ENCODE assay signal across 15 cellular contexts in the genomic region with DNA sequence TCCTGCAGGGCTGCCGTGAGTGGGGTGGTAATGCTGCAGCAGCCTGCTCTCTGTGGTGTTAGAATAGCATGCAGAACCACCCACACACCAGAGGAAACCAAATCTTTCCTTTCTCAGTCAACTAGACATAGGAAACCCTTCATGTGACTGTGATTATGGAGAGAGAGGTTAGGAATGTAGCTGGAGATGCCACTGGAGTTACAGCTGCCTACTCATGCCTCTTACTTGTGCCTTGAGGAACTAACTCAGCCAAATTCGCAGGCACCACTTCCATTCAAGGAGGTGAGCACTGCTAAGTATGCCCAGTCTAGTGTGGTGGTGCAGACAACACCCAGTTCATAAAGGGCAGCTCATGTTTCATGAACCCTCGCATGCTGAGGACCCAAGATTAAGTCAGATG. TPM values are rescaled to one million over a fixed set of nuclear protein-coding genes. Genes with fewer than 3 reads are reported as not detected.
A peak's percentile ranks its signal among the peaks of the same experiment; 100 is the strongest.
DNase-seq lines count a peak whose midpoint lies in the region; ATAC-seq and TF ChIP-seq lines count a peak whose summit lies in the region.
"Had no signal": no experiment of that assay in that cellular context is flagged by ENCODE, and none has a peak within 500 bp of the region (broad histone marks: within the 10 kb centered on the region; RNA-seq: fewer than 3 reads in every experiment).

No MANE protein-coding gene starts in this region.

- peaks cover 5 to 7% of the 10 kb centered on the region in 2 experiments; a peak in 2 of 4 replicates for H3K4me1 ChIP-seq in SK-N-SH (ENCODE audit: control insufficient read depth in 1 of 2, insufficient read depth in 2 of 2, low read depth in 1 of 2, low read length in 1 of 2)
- H3K4me1 ChIP-seq in trophoblast cell (ENCODE audit: control insufficient read depth in 1 of 2, insufficient read depth in 2 of 2, low read length in 2 of 2), result peaks cover 11 to 17% of the 10 kb centered on the region in 2 experiments

- H3K79me2 ChIP-seq in SK-N-SH (ENCODE audit: insufficient read depth) (no peaks in the 10 kb centered on the region), trophoblast cell (ENCODE audit: control insufficient read depth, insufficient read depth, low read length, poor library complexity) (no peaks in the 10 kb centered on the region)

- CTCF ChIA-PET in BJ (lab: Yijun Ruan, JAX), result interaction anchor here (0.7 to 4.5 kb wide), 5 partner anchors 11 to 209 kb away, joined by 3 to 23 read pairs (median 6); no protein-coding TSS in a partner anchor
- CTCF ChIA-PET in SK-N-SH (lab: Yijun Ruan, JAX), result no interaction called here

- H3K4me2 ChIP-seq in SK-N-SH, result peak overlapping the region; percentile 58; the same call in 1 of the 2 replicates
- H3K4me2 ChIP-seq in trophoblast cell (ENCODE audit: low read length), result no peak overlapping the region

- ATAC-seq in activated T-helper 17 cell treated with anti-CD3 and anti-CD28 coated beads, Interleukin-2, amount 50 U/mL, for 72 hours (replicated peaks), result no peak
- ATAC-seq in GM21390 (IDR thresholded peaks at IDR 0.05; ENCODE audit: unreplicated experiment), result no peak
- ATAC-seq: activated CD4-positive, CD25-positive, alpha-beta regulatory T cell treated with anti-CD3 and anti-CD28 coated beads, Interleukin-2, amount 50 U/mL, for 24 hours; activated T-cell treated with anti-CD3 and anti-CD28 coated beads, Interleukin-2, amount 50 U/mL, for 72 hours; naive thymus-derived CD4-positive, alpha-beta T cell had no signal

- H3K4ac ChIP-seq in trophoblast cell (ENCODE audit: low read depth, low read length), result no peak overlapping the region

- peak overlapping the region; percentile 5 to 58; a peak in 2 of 4 replicates for H3K27ac ChIP-seq in SK-N-SH (ENCODE audit: low read depth in 2 of 2, low read length in 1 of 2)
- no peak overlapping the region for H3K27ac ChIP-seq in trophoblast cell (ENCODE audit: low read depth, low read length)
- H3K27ac ChIP-seq: C4-2B had no signal

- H3K9me3 Mint-ChIP-seq in activated T-helper 17 cell treated with anti-CD3 and anti-CD28 coated beads, Interleukin-2, amount 50 U/mL, for 72 hours, result no peaks in the 10 kb centered on the region
- H3K9me3 Mint-ChIP-seq: activated T-cell treated with anti-CD3 and anti-CD28 coated beads, Interleukin-2, amount 50 U/mL, for 72 hours; naive thymus-derived CD4-positive, alpha-beta T cell had no signal

- no peak overlapping the region for H3K9ac ChIP-seq in SK-N-SH
- no peak overlapping the region for H3K9ac ChIP-seq in trophoblast cell (ENCODE audit: low read length)

- no peaks in the 10 kb centered on the region for H3K36me3 Mint-ChIP-seq in activated T-helper 17 cell treated with anti-CD3 and anti-CD28 coated beads, Interleukin-2, amount 50 U/mL, for 72 hours (ENCODE audit: low read depth)
- H3K36me3 Mint-ChIP-seq: naive thymus-derived CD4-positive, alpha-beta T cell had no signal

- H3K9me2 ChIP-seq in SK-N-SH, result no peaks in the 10 kb centered on the region

- no peak overlapping the region for H4K8ac ChIP-seq in trophoblast cell (ENCODE audit: low read depth, low read length)

- no peak overlapping the region for H2BK12ac ChIP-seq in trophoblast cell (ENCODE audit: low read length)

- no peak overlapping the region for H3K23ac ChIP-seq in trophoblast cell (ENCODE audit: low read length)

- H3K9me3 ChIP-seq in SK-N-SH (no peaks in the 10 kb centered on the region), trophoblast cell (ENCODE audit: insufficient read depth, low read depth, low read length) (no peaks in the 10 kb centered on the region)

- H3K14ac ChIP-seq in trophoblast cell (ENCODE audit: low read length), result no peak overlapping the region

- no peaks in the 10 kb centered on the region for H3K4me1 Mint-ChIP-seq in activated T-helper 17 cell treated with anti-CD3 and anti-CD28 coated beads, Interleukin-2, amount 50 U/mL, for 72 hours

- H3K4me3 Mint-ChIP-seq in activated T-helper 17 cell treated with anti-CD3 and anti-CD28 coated beads, Interleukin-2, amount 50 U/mL, for 72 hours, result no peak overlapping the region
- H3K4me3 Mint-ChIP-seq: activated T-cell treated with anti-CD3 and anti-CD28 coated beads, Interleukin-2, amount 50 U/mL, for 72 hours; naive thymus-derived CD4-positive, alpha-beta T cell had no signal

- H3F3A ChIP-seq in SK-N-SH (replicated peaks; ENCODE audit: insufficient read depth), result no peaks in the 10 kb centered on the region

- H2BK5ac ChIP-seq in trophoblast cell (ENCODE audit: low read depth, low read length, poor library complexity), result no peak overlapping the region

- POLR2A ChIA-PET in BJ (lab: Charles Lee) (no interaction called here), SK-N-SH (lab: Yijun Ruan, JAX) (no interaction called here)

- no peaks in the 10 kb centered on the region for H4K20me1 ChIP-seq in SK-N-SH (ENCODE audit: insufficient read depth)

- H2AFZ ChIP-seq in SK-N-SH (ENCODE audit: low read depth), result no peak overlapping the region
- H2AFZ ChIP-seq in trophoblast cell (ENCODE audit: insufficient read depth, low read length, poor library complexity), result no peak overlapping the region

- TF ChIP-seq RAD21 in SK-N-SH (IDR thresholded peaks at IDR 0.05; ENCODE audit: low read length), result no peak

- DNase-seq in BJ (ENCODE audit: low read depth) (peak; percentile 39), SK-N-SH (no peak), fibroblast of peridontal ligament (ENCODE audit: extremely low read depth) (peak; percentile 80), trophoblast cell (peak in 1 of 2 donors; percentile 47), GOT3 (lab: John Stamatoyannopoulos, UW) (no peak)
- no peak for DNase-seq in activated T-cell treated with anti-CD3 and anti-CD28 coated beads, Interleukin-2, amount 50 U/mL, for 1 hour
- DNase-seq: activated T-cell treated with anti-CD3 and anti-CD28 coated beads, Interleukin-2, amount 50 U/mL, for 72 hours; Kasumi-1; naive thymus-derived CD4-positive, alpha-beta T cell; NCI-H2081; stimulated activated CD8-positive, alpha-beta memory T cell treated with anti-CD3 and anti-CD28 coated beads, Interleukin-4, amount 100 ng/mL, for 48 hours had no signal

- H2BK120ac ChIP-seq in trophoblast cell (ENCODE audit: insufficient read depth, low read length, poor library complexity), result no peak overlapping the region

- H3K27me3 ChIP-seq in BJ (ENCODE audit: control insufficient read depth, insufficient read depth, low read length) (no peaks in the 10 kb centered on the region; the same call in 1 of the 2 replicates), SK-N-SH (ENCODE audit: insufficient read depth) (no peaks in the 10 kb centered on the region), trophoblast cell (ENCODE audit: insufficient read depth, low read length) (no peaks in the 10 kb centered on the region)

- H4K91ac ChIP-seq in trophoblast cell (ENCODE audit: low read depth, low read length), result peak overlapping the region; percentile 6

- H3K18ac ChIP-seq in trophoblast cell (ENCODE audit: low read length), result no peak overlapping the region

- 31% methylated on average over 3 of the region's 3 CpGs for WGBS in SK-N-SH (ENCODE audit: low lambda C conversion rate)
- WGBS in trophoblast cell (ENCODE audit: extremely low coverage, insufficient coverage, insufficient read length), result no CpG with 5 or more reads among the region's 3 CpGs

- no peak for TF ChIP-seq CTCF in BJ (IDR thresholded peaks at IDR 0.05; ENCODE audit: insufficient read depth, low read depth, low read length)
- TF ChIP-seq CTCF in SK-N-SH (IDR thresholded peaks at IDR 0.05), result no peak

- TF ChIP-seq EP300 in SK-N-SH (IDR thresholded peaks at IDR 0.05; ENCODE audit: borderline replicate concordance in 1 of 2, low read depth in 1 of 2, low read length in 1 of 2), result no peak

- no peak overlapping the region for H2AK5ac ChIP-seq in trophoblast cell (ENCODE audit: low read length)

- no peak overlapping the region for H3K4me3 ChIP-seq in BJ (ENCODE audit: low read depth, low read length)
- no peak overlapping the region for H3K4me3 ChIP-seq in SK-N-SH (ENCODE audit: low read depth in 2 of 2, low read length in 1 of 2)
- no peak overlapping the region for H3K4me3 ChIP-seq in trophoblast cell (ENCODE audit: low read depth, low read length)

- H3K36me3 ChIP-seq in BJ (ENCODE audit: control insufficient read depth, insufficient read depth, low read length) (no peaks in the 10 kb centered on the region), SK-N-SH (replicated peaks in 1 of 2; ENCODE audit: control insufficient read depth in 1 of 2, insufficient read depth in 2 of 2, low read length in 1 of 2) (no peaks in the 10 kb centered on the region), trophoblast cell (ENCODE audit: control insufficient read depth in 1 of 2, insufficient read depth in 2 of 2, low read length in 2 of 2) (no peaks in the 10 kb centered on the region)

- H3K27ac Mint-ChIP-seq in activated T-helper 17 cell treated with anti-CD3 and anti-CD28 coated beads, Interleukin-2, amount 50 U/mL, for 72 hours, result no peak overlapping the region
- H3K27ac Mint-ChIP-seq: activated T-cell treated with anti-CD3 and anti-CD28 coated beads, Interleukin-2, amount 50 U/mL, for 72 hours; naive thymus-derived CD4-positive, alpha-beta T cell had no signal

- no peak overlapping the region for H4K12ac ChIP-seq in trophoblast cell (ENCODE audit: low read depth, low read length)

- H3K27me3 Mint-ChIP-seq in activated T-helper 17 cell treated with anti-CD3 and anti-CD28 coated beads, Interleukin-2, amount 50 U/mL, for 72 hours, result peaks cover 17% of the 10 kb centered on the region

- peaks cover 6% of the 10 kb centered on the region for H3K79me1 ChIP-seq in trophoblast cell (ENCODE audit: low read length)

RNA-seq across cellular contexts. Expression of gene MUC22, which starts 27.4 kb away (rescaled TPM):
- not detected in 2 replicates for polyA plus RNA-seq in BJ (2011; rRNA removed)
- not detected in 2 replicates for polyA minus RNA-seq in BJ (2011; rRNA and poly(A)+ RNA removed)
- polyA plus RNA-seq in SK-N-SH (2012; rRNA removed), result 0.12 and 0.13 TPM in 2 replicates
- 0.05 and 0.10 TPM in 2 replicates for polyA plus RNA-seq in SK-N-SH (2012; cell fraction: cytosol; rRNA removed)
- polyA plus RNA-seq in SK-N-SH (2012; cell fraction: nucleus; rRNA removed), result 0.04 and 0.06 TPM in 2 replicates
- not detected in 2 replicates for polyA plus RNA-seq in trophoblast cell (2013)
- not detected for total RNA-seq in activated T-helper 17 cell treated with anti-CD3 and anti-CD28 coated beads, Interleukin-2, amount 50 U/mL, for 72 hours
- total RNA-seq: activated T-cell treated with anti-CD3 and anti-CD28 coated beads, Interleukin-2, amount 50 U/mL, for 72 hours; naive thymus-derived CD4-positive, alpha-beta T cell had no signal
- polyA plus RNA-seq: naive thymus-derived CD4-positive, alpha-beta T cell had no signal

RNA-seq across cellular contexts. Expression of gene MUC21, which starts 54.2 kb away (rescaled TPM):
- polyA plus RNA-seq in BJ (2011; rRNA removed), result not detected in 2 replicates
- polyA minus RNA-seq in BJ (2011; rRNA and poly(A)+ RNA removed), result not detected in 2 replicates
- polyA plus RNA-seq in SK-N-SH (2012; rRNA removed), result not detected in 2 replicates
- polyA plus RNA-seq in SK-N-SH (2012; cell fraction: cytosol; rRNA removed), result not detected in 2 replicates
- polyA plus RNA-seq in SK-N-SH (2012; cell fraction: nucleus; rRNA removed), result not detected in 2 replicates
- not detected in 2 replicates for polyA plus RNA-seq in trophoblast cell (2013)
- total RNA-seq in activated T-helper 17 cell treated with anti-CD3 and anti-CD28 coated beads, Interleukin-2, amount 50 U/mL, for 72 hours, result not detected
- total RNA-seq: activated T-cell treated with anti-CD3 and anti-CD28 coated beads, Interleukin-2, amount 50 U/mL, for 72 hours; naive thymus-derived CD4-positive, alpha-beta T cell had no signal
- polyA plus RNA-seq: naive thymus-derived CD4-positive, alpha-beta T cell had no signal

Comparison
In these comparisons a context has a peak if more than half of its experiments do, and no peak if none do; other contexts are left out.
1. DNase-seq: peak in BJ (single experiment) and fibroblast of peridontal ligament (single experiment); none in SK-N-SH (single experiment), activated T-cell treated with anti-CD3 and anti-CD28 coated beads, Interleukin-2, amount 50 U/mL, for 1 hour (single experiment) and GOT3 (single experiment).